Comparison of ENCODE assay signal across 8 cellular contexts in the genomic region with DNA sequence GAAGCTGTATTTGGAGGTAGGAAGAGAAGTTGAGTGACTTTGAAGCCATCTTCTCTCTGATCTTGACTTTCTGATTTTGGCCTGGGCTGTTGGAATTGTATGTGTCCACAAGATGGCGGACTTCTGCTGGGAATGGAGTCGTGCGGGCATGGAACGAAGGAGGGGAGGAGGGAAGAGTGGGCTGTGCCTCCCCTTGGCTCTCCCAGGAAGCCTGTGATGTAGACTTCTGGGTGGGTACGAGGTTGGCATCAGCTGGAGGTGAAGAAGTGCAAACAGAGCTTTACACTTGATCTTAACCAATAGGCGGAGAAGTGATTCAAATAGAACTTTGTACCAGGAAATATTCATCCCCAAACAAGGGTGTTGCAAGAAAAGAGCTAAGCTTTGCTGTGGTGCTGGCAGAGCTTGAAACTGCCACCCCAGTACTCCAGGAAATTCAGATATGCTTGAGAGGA. TPM values are rescaled to one million over a fixed set of nuclear protein-coding genes. Genes with fewer than 3 reads are reported as not detected.
DNase-seq lines count a peak whose midpoint lies in the region; TF ChIP-seq lines count a peak whose summit lies in the region.

No MANE protein-coding gene starts in this region.

- H3K36me3 ChIP-seq in HAP-1 (replicated peaks) (no peaks in the 10 kb centered on the region), Peyer's patch (no peaks in the 10 kb centered on the region), smooth muscle cell (ENCODE audit: low read depth) (no peaks in the 10 kb centered on the region)

- no peaks in the 10 kb centered on the region for H3K9me3 ChIP-seq in HAP-1
- H3K9me3 ChIP-seq in Peyer's patch, result no peaks in the 10 kb centered on the region
- H3K9me3 ChIP-seq in smooth muscle cell (replicated peaks; ENCODE audit: low read depth), result no peaks in the 10 kb centered on the region

- H3K27me3 Mint-ChIP-seq in T-helper 2 cell treated with Interferon-gamma antibody and Interleukin-4, amounts not matched to agents 5 μg/mL and 100 μg/mL, for 36 hours (ENCODE audit: low read depth), result peaks cover 17% of the 10 kb centered on the region

- H3K4me3 Mint-ChIP-seq in T-helper 2 cell treated with Interferon-gamma antibody and Interleukin-4, amounts not matched to agents 5 μg/mL and 100 μg/mL, for 36 hours, result no peak overlapping the region

- no peak overlapping the region for H2AFZ ChIP-seq in smooth muscle cell (ENCODE audit: low read depth)

- H3K9me3 Mint-ChIP-seq in T-helper 2 cell treated with Interferon-gamma antibody and Interleukin-4, amounts not matched to agents 5 μg/mL and 100 μg/mL, for 36 hours, result no peaks in the 10 kb centered on the region

- no peaks in the 10 kb centered on the region for H3K36me3 Mint-ChIP-seq in T-helper 2 cell treated with Interferon-gamma antibody and Interleukin-4, amounts not matched to agents 5 μg/mL and 100 μg/mL, for 36 hours (ENCODE audit: low read depth)

- no peaks in the 10 kb centered on the region for H3K27me3 ChIP-seq in HAP-1 (ENCODE audit: low read depth)
- H3K27me3 ChIP-seq in Peyer's patch, result no peaks in the 10 kb centered on the region
- no peaks in the 10 kb centered on the region for H3K27me3 ChIP-seq in smooth muscle cell (ENCODE audit: low read depth)

- DNase-seq in CMK (ENCODE audit: low read depth), result peak; percentile 12
- DNase-seq in HAP-1 (ENCODE audit: low spot score in 2 of 2), result peak; percentile 28 to 72
- peak; percentile 31 to 92 (median 83) for DNase-seq in Peyer's patch
- peak; percentile 51 for DNase-seq in astrocyte of the spinal cord (ENCODE audit: low read depth, low spot score)
- DNase-seq in hypothalamus (lab: John Stamatoyannopoulos, UW), result peak in 36 of 51 donors; percentile 6 to 64 (median 32)
- no peak for DNase-seq in smooth muscle cell (lab: John Stamatoyannopoulos, UW; ENCODE audit: unreplicated experiment)
- no peak for DNase-seq in T-helper 2 cell treated with Interferon-gamma antibody and Interleukin-4, amounts not matched to agents 5 μg/mL and 100 μg/mL, for 36 hours (ENCODE audit: low spot score)
- DNase-seq in GF-D8 (lab: John Stamatoyannopoulos, UW), result no peak

- WGBS in smooth muscle cell (ENCODE audit: low lambda C conversion rate), result 14% methylated on average over 6 of the region's 6 CpGs

- H3K4me2 ChIP-seq in smooth muscle cell, result no peak overlapping the region

- peak overlapping the region in 3 of 4 donors; percentile 61 to 87 (median 82) for H3K27ac ChIP-seq in Peyer's patch
- H3K27ac ChIP-seq in smooth muscle cell (ENCODE audit: low read depth), result no peak overlapping the region

- peaks cover 2% of the 10 kb centered on the region for H3K4me1 Mint-ChIP-seq in T-helper 2 cell treated with Interferon-gamma antibody and Interleukin-4, amounts not matched to agents 5 μg/mL and 100 μg/mL, for 36 hours (ENCODE audit: low read depth)

- TF ChIP-seq POLR2A in Peyer's patch (IDR thresholded peaks at IDR 0.05), result peak; percentile 16 to 78

- H3K27ac Mint-ChIP-seq in T-helper 2 cell treated with Interferon-gamma antibody and Interleukin-4, amounts not matched to agents 5 μg/mL and 100 μg/mL, for 36 hours, result no peak overlapping the region

- no peaks in the 10 kb centered on the region for H3K79me2 ChIP-seq in smooth muscle cell (ENCODE audit: low read depth)

- TF ChIP-seq CTCF in Peyer's patch (IDR thresholded peaks at IDR 0.05), result peak in 4 of 6 experiments; percentile 66 to 96 (median 84)
- TF ChIP-seq CTCF in astrocyte of the spinal cord (IDR thresholded peaks at IDR 0.05; ENCODE audit: low read depth, low read length), result peak; percentile 86
- TF ChIP-seq CTCF in smooth muscle cell (IDR thresholded peaks at IDR 0.05; ENCODE audit: borderline replicate concordance, insufficient read depth, poor library complexity, severe bottlenecking), result peak; percentile 79

- H3K4me3 ChIP-seq in HAP-1, result no peak overlapping the region
- H3K4me3 ChIP-seq in Peyer's patch, result no peak overlapping the region
- no peak overlapping the region for H3K4me3 ChIP-seq in astrocyte of the spinal cord (ENCODE audit: low read depth, low read length)
- no peak overlapping the region for H3K4me3 ChIP-seq in smooth muscle cell

- in situ Hi-C loops in HAP-1 (cut with MboI; ENCODE audit: low sequenced_read_pairs) (loop anchor here (10.0 to 25.0 kb wide), 2 partner anchors 108 to 1250 kb away; a partner anchor contains a TSS), astrocyte of the spinal cord (cut with HindIII; ENCODE audit: low sequenced_read_pairs) (no loop called here)

- H3K9ac ChIP-seq in smooth muscle cell (ENCODE audit: low read depth), result no peak overlapping the region

- no peaks in the 10 kb centered on the region for H3F3A ChIP-seq in smooth muscle cell (ENCODE audit: low read depth)

- no peaks in the 10 kb centered on the region for H3K4me1 ChIP-seq in HAP-1
- H3K4me1 ChIP-seq in Peyer's patch, result peaks cover 0 to 13% (median 7%) of the 10 kb centered on the region in 4 donors
- H3K4me1 ChIP-seq in smooth muscle cell (ENCODE audit: low read depth), result no peaks in the 10 kb centered on the region

- no peaks in the 10 kb centered on the region for H4K20me1 ChIP-seq in smooth muscle cell (ENCODE audit: low read depth)

RNA-seq across cellular contexts. Expression of a gene that starts 7.4 kb away (rescaled TPM):
- total RNA-seq in Peyer's patch, result 10 to 100 TPM; 14.6 to 56.1 (median 23.4) TPM
- 0.58 and 3.5 TPM in 2 replicates for total RNA-seq in smooth muscle cell
- 4.3 and 5.5 TPM in 2 replicates for polyA plus RNA-seq in smooth muscle cell

RNA-seq across cellular contexts. Expression of a gene that starts 39.8 kb away (rescaled TPM):
- total RNA-seq in Peyer's patch (10 to 100 TPM in 2 of 4 donors, 1 to 10 TPM in 2; 6.5 to 20.6 (median 14.0) TPM), smooth muscle cell (8.3 and 8.6 TPM in 2 replicates)
- 9.3 and 11.3 TPM in 2 replicates for polyA plus RNA-seq in smooth muscle cell

RNA-seq across cellular contexts. Expression of a gene that starts 39.9 kb away (rescaled TPM):
- total RNA-seq in Peyer's patch (10 to 100 TPM; 12.4 to 28.6 (median 19.5) TPM), smooth muscle cell (24.8 and 25.9 TPM in 2 replicates)
- 28.3 and 30.6 TPM in 2 replicates for polyA plus RNA-seq in smooth muscle cell

Comparison
In these comparisons a context has a peak if more than half of its experiments do, and no peak if none do; other contexts are left out.
1. DNase-seq: peak in CMK (single experiment), HAP-1 (2 of 2), Peyer's patch (3 of 3), astrocyte of the spinal cord (single experiment) and hypothalamus (36 of 51); none in smooth muscle cell (single experiment), T-helper 2 cell treated with Interferon-gamma antibody and Interleukin-4, amounts not matched to agents 5 μg/mL and 100 μg/mL, for 36 hours (single experiment) and GF-D8 (single experiment).
2. Peak in every context shown above with its lines, with median percentiles within 50 percentile points of each other: CTCF ChIP-seq.